In the genomic region with DNA sequence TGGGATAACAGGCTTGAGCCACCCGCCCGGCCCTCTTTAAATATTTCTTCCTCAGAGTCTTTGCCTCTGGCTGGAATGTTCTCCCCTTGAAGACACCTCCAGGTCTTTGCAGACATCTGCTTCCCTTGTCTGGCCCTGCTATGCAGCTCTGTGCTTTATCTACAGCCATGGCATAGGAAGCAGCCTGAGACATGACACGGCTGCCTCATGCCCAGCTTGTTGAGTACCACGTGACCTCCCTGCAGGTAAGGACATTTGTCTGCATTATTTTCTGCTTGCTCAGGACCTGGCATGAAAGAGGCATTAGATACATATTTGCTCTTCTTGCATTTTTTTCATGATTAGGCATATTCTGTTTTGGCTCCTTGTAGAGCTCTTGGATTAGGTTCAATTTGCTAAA, we compare ENCODE assay signal across 16 cellular contexts.
A peak's percentile ranks its signal among the peaks of the same experiment; 100 is the strongest.
DNase-seq lines count a peak whose midpoint lies in the region; ATAC-seq and TF ChIP-seq lines count a peak whose summit lies in the region.
"Had no signal": no experiment of that assay in that cellular context is flagged by ENCODE, and none has a peak within 500 bp of the region (broad histone marks: within the 10 kb centered on the region; RNA-seq: fewer than 3 reads in every experiment).

No MANE protein-coding gene starts in this region.

- H3K36me3 Mint-ChIP-seq in CD4-positive, alpha-beta memory T cell = no peaks in the 10 kb centered on the region
- peaks cover 3% of the 10 kb centered on the region for H3K36me3 Mint-ChIP-seq in effector memory CD8-positive, alpha-beta T cell (ENCODE audit: insufficient read depth)
- H3K36me3 Mint-ChIP-seq: T-cell had no signal

- no peaks in the 10 kb centered on the region for H3K36me3 ChIP-seq in CD4-positive, alpha-beta memory T cell (ENCODE audit: insufficient read depth, low read length)
- H3K36me3 ChIP-seq in lung (ENCODE audit: control insufficient read depth in 2 of 2, insufficient read depth in 2 of 2, low read length in 2 of 2) = no peaks in the 10 kb centered on the region
- H3K36me3 ChIP-seq: BLaER1 treated with 17β-estradiol and CSF1 and Interleukin-3, amounts not matched to agents 10 nM and 100 nM had no signal

- intact Hi-C loops in CD4-positive, alpha-beta memory T cell (cut with micrococcal nuclease) = no loop called here

- peaks cover 32% of the 10 kb centered on the region for H3K4me1 ChIP-seq in CD4-positive, alpha-beta memory T cell (ENCODE audit: insufficient read depth, low read length)
- H3K4me1 ChIP-seq in lung (ENCODE audit: control insufficient read depth in 2 of 2, insufficient read depth in 2 of 2, low read length in 2 of 2) = peaks cover 7 to 10% of the 10 kb centered on the region in 2 donors

- H3K9me3 ChIP-seq in CD4-positive, alpha-beta memory T cell (ENCODE audit: control insufficient read depth in 1 of 2, low read length in 2 of 2) = no peaks in the 10 kb centered on the region
- H3K9me3 ChIP-seq in lung (ENCODE audit: control insufficient read depth in 2 of 2, insufficient read depth in 1 of 2, low read length in 1 of 2) = no peaks in the 10 kb centered on the region
- H3K9me3 ChIP-seq: BLaER1 treated with 17β-estradiol and CSF1 and Interleukin-3, amounts not matched to agents 10 nM and 100 nM had no signal

- POLR2A ChIA-PET in CD4-positive, alpha-beta memory T cell (lab: Charles Lee; ENCODE audit: partially characterized antibody) = interaction anchor here (0.8 to 2.6 kb wide), 7 partner anchors 10 to 114 kb away, joined by 3 to 10 read pairs (median 4); partner anchors contain the start of gene KLF6
- POLR2A ChIA-PET in RWPE1 (lab: Yijun Ruan, JAX; ENCODE audit: low non-redundant PET) = interaction anchor here (0.7 kb wide), 1 partner anchor 114 kb away, joined by 3 read pairs; the partner anchor contains the start of gene KLF6

- H3K9me3 Mint-ChIP-seq in CD4-positive, alpha-beta memory T cell = peaks cover 0 to 2% (median 0%) of the 10 kb centered on the region in 8 donors
- no peaks in the 10 kb centered on the region for H3K9me3 Mint-ChIP-seq in effector memory CD8-positive, alpha-beta T cell
- H3K9me3 Mint-ChIP-seq: endodermal cell, T-cell had no signal

- H3K27ac ChIP-seq in CD4-positive, alpha-beta memory T cell (ENCODE audit: low read depth, low read length) = no peak overlapping the region
- H3K27ac ChIP-seq in RWPE1 (peak overlapping the region; percentile 96), lung (ENCODE audit: low read depth in 1 of 2, low read length in 1 of 2) (no peak overlapping the region)
- H3K27ac ChIP-seq: BLaER1 treated with 17β-estradiol and CSF1 and Interleukin-3, amounts not matched to agents 10 nM and 100 nM had no signal

- no peak overlapping the region for H3K4me3 Mint-ChIP-seq in CD4-positive, alpha-beta memory T cell
- H3K4me3 Mint-ChIP-seq in effector memory CD8-positive, alpha-beta T cell = no peak overlapping the region
- H3K4me3 Mint-ChIP-seq: activated naive CD8-positive, alpha-beta T cell treated with anti-CD3 and anti-CD28 coated beads, Interleukin-2, amount 10 ng/mL, durations not matched to agents 7 days and 5 days; endodermal cell; T-cell had no signal

- CTCF ChIA-PET in CD4-positive, alpha-beta memory T cell (lab: Charles Lee; ENCODE audit: partially characterized antibody) = no interaction called here
- CTCF ChIA-PET in RWPE1 (lab: Yijun Ruan, JAX) = interaction anchor here (0.6 to 0.8 kb wide), 2 partner anchors 58 to 179 kb away, joined by 3 to 6 read pairs; no protein-coding TSS in a partner anchor

- H3K4me1 Mint-ChIP-seq in CD4-positive, alpha-beta memory T cell = peaks cover 20 to 49% (median 36%) of the 10 kb centered on the region in 4 donors
- peaks cover 33 to 38% of the 10 kb centered on the region in 2 donors for H3K4me1 Mint-ChIP-seq in effector memory CD8-positive, alpha-beta T cell (ENCODE audit: low read depth in 2 of 2)

- ATAC-seq in lung (ENCODE audit: insufficient read depth, low FRiP score) = no peak
- ATAC-seq in effector memory CD8-positive, alpha-beta T cell (replicated peaks) = no peak
- ATAC-seq: T-cell had no signal

- TF ChIP-seq CTCF in RWPE1 (conservative IDR thresholded peaks at IDR 0.05; ENCODE audit: low read depth) (no peak), lung (IDR thresholded peaks at IDR 0.05; ENCODE audit: control extremely low read depth, extremely low read depth) (no peak)

- no peak for DNase-seq in CD4-positive, alpha-beta memory T cell
- DNase-seq in HT-29 (ENCODE audit: low spot score) = peak; percentile 59
- peak; percentile 86 for DNase-seq in RWPE1 (ENCODE audit: low spot score)
- DNase-seq in lung (ENCODE audit: low spot score) = peak; percentile 47
- no peak for DNase-seq in UCSD-AML1 (lab: John Stamatoyannopoulos, UW; ENCODE audit: unreplicated experiment)
- DNase-seq in activated naive CD4-positive, alpha-beta T cell treated with Interleukin-2 at 50 U/mL for 16 hours = no peak
- DNase-seq in effector memory CD8-positive, alpha-beta T cell = no peak
- DNase-seq in activated effector memory CD4-positive, alpha-beta T cell treated with anti-CD3 and anti-CD28 coated beads, Interleukin-2, amount 50 U/mL, for 16 hours = no peak
- DNase-seq: activated naive CD8-positive, alpha-beta T cell treated with anti-CD3 and anti-CD28 coated beads, Interleukin-2, amount 10 ng/mL, durations not matched to agents 7 days and 5 days; caudate nucleus; EL; endodermal cell; kidney; retina; T-cell had no signal

- H3K4me3 ChIP-seq in CD4-positive, alpha-beta memory T cell (ENCODE audit: low read length in 2 of 2) = no peak overlapping the region
- no peak overlapping the region for H3K4me3 ChIP-seq in lung
- H3K4me3 ChIP-seq: BLaER1 treated with 17β-estradiol and CSF1 and Interleukin-3, amounts not matched to agents 10 nM and 100 nM had no signal

- WGBS in lung, 2 donors = 73 to 86% methylated on average over 4 of the region's 4 CpGs

- peak overlapping the region in 4 of 7 donors; percentile 48 to 75 (median 56) for H3K27ac Mint-ChIP-seq in CD4-positive, alpha-beta memory T cell
- H3K27ac Mint-ChIP-seq in effector memory CD8-positive, alpha-beta T cell = no peak overlapping the region
- H3K27ac Mint-ChIP-seq: endodermal cell had no signal

- H3K27me3 Mint-ChIP-seq in CD4-positive, alpha-beta memory T cell = no peaks in the 10 kb centered on the region
- no peaks in the 10 kb centered on the region for H3K27me3 Mint-ChIP-seq in effector memory CD8-positive, alpha-beta T cell
- H3K27me3 Mint-ChIP-seq: activated naive CD8-positive, alpha-beta T cell treated with anti-CD3 and anti-CD28 coated beads, Interleukin-2, amount 10 ng/mL, durations not matched to agents 7 days and 5 days; T-cell had no signal

- no peaks in the 10 kb centered on the region for H3K27me3 ChIP-seq in CD4-positive, alpha-beta memory T cell (ENCODE audit: insufficient read depth, low read length)
- H3K27me3 ChIP-seq in lung (ENCODE audit: control insufficient read depth, insufficient read depth) = no peaks in the 10 kb centered on the region
- H3K27me3 ChIP-seq: BLaER1 treated with 17β-estradiol and CSF1 and Interleukin-3, amounts not matched to agents 10 nM and 100 nM had no signal

Comparison
In these comparisons a context has a peak if more than half of its experiments do, and no peak if none do; other contexts are left out.
1. DNase-seq: peak in HT-29 (single experiment), RWPE1 (single experiment) and lung (single experiment); none in CD4-positive, alpha-beta memory T cell (0 of 5), UCSD-AML1 (single experiment), activated naive CD4-positive, alpha-beta T cell treated with Interleukin-2 at 50 U/mL for 16 hours (single experiment), effector memory CD8-positive, alpha-beta T cell (0 of 3) and activated effector memory CD4-positive, alpha-beta T cell treated with anti-CD3 and anti-CD28 coated beads, Interleukin-2, amount 50 U/mL, for 16 hours (single experiment).
2. H3K27ac Mint-ChIP-seq: peak in CD4-positive, alpha-beta memory T cell (4 of 7); none in effector memory CD8-positive, alpha-beta T cell (0 of 2).